Comparison of ENCODE assay signal across 21 cellular contexts in the genomic region with DNA sequence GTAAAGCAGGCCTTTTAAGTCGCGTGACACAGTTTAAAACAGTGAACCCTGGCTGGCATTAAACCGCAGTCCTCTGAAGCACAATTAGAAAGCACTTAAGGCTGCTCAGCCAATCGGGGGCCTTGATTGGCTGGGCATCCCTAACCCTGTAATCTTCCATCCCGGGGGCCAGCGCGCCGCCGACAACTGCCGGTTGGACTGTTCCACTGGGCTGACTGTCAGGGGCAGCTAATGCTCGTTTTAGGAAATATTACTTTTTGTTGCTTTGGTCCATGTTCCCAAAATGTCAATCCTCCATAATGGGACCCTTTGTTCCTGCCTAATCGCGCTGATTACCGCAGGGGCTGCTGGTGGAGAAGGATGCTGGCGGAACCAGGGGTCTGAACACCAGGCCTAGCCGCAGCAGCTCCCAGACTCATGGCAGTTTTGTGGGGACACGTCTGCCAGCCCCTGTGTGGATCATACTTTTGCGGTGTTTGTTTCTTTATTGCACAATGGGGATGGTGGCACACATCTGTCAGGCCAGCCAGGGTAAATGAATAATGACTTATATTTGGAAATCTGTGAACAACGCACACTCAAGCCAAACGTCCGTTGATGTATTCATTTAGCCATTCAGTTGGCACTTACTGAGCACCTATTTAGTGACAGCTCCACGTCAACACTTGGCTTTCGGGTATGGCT.
A peak's percentile ranks its signal among the peaks of the same experiment; 100 is the strongest.
DNase-seq lines count a peak whose midpoint lies in the region; TF ChIP-seq lines count a peak whose summit lies in the region.
"Had no signal": no experiment of that assay in that cellular context is flagged by ENCODE, and none has a peak within 500 bp of the region (broad histone marks: within the 10 kb centered on the region; RNA-seq: fewer than 3 reads in every experiment).

No MANE protein-coding gene starts in this region.

- no peak overlapping the region for H3K4me3 ChIP-seq in testis
- no peak overlapping the region for H3K4me3 ChIP-seq in sigmoid colon
- H3K4me3 ChIP-seq: HAP-1, MG63 had no signal

- DNase-seq in NCI-H82 (lab: John Stamatoyannopoulos, UW) (peak; percentile 34), NCI-H82 treated with DMSO at 0.1 percent for 48 hours (lab: John Stamatoyannopoulos, UW; ENCODE audit: unreplicated experiment) (no peak), NCI-H524 treated with DMSO at 0.1 percent for 48 hours (lab: John Stamatoyannopoulos, UW) (peak; percentile 20), foreskin melanocyte (peak; percentile 43), testis (peak; percentile 9), sigmoid colon (no peak), NCI-H1930 (lab: John Stamatoyannopoulos, UW) (no peak), GM19238 (ENCODE audit: insufficient read length, low spot score) (no peak)
- DNase-seq: activated CD4-positive, alpha-beta T cell treated with anti-CD3 and anti-CD28 coated beads for 36 hours; BE2C; Caco-2; dermis blood vessel endothelial cell; foreskin fibroblast; IMR-90; MG63; NCI-H2081 treated with DMSO at 0.1 percent for 48 hours; RPMI8226; small intestine; stimulated activated CD4-positive, alpha-beta T cell treated with anti-CD3 and anti-CD28 coated beads, Interleukin-4, amount 100 ng/mL, for 24 hours had no signal

- TF ChIP-seq EP300 in sigmoid colon (IDR thresholded peaks at IDR 0.05) = no peak

- H3K27ac ChIP-seq in testis (no peak overlapping the region), sigmoid colon (no peak overlapping the region)
- H3K27ac ChIP-seq: 22Rv1 had no signal

- TF ChIP-seq POLR2A in testis (IDR thresholded peaks at IDR 0.05) = no peak
- TF ChIP-seq POLR2A in sigmoid colon (IDR thresholded peaks at IDR 0.05) = no peak

- H3K27me3 ChIP-seq in testis (no peaks in the 10 kb centered on the region), sigmoid colon (peaks cover 0 to 8% (median 0%) of the 10 kb centered on the region in 3 donors)
- H3K27me3 ChIP-seq: MG63 had no signal

- H3K9me3 ChIP-seq in testis (no peaks in the 10 kb centered on the region), sigmoid colon (no peaks in the 10 kb centered on the region)
- H3K9me3 ChIP-seq: BE2C, Caco-2, HAP-1, MG63 had no signal

- H3K36me3 ChIP-seq in testis (ENCODE audit: low read depth, missing control alignments) (no peaks in the 10 kb centered on the region), sigmoid colon (no peaks in the 10 kb centered on the region)
- H3K36me3 ChIP-seq: BE2C, HAP-1, MG63 had no signal

- intact Hi-C loops in testis (cut with DNase I; ENCODE audit: low total_unique reads) = no loop called here
- intact Hi-C loops in sigmoid colon (cut with DNase I) = no loop called here

- 77 to 84% methylated on average over 23 of the region's 23 CpGs for WGBS in testis, 2 donors
- 75 to 87% methylated on average over 23 of the region's 23 CpGs for WGBS in sigmoid colon, 2 donors

- H3K4me1 ChIP-seq in testis = no peaks in the 10 kb centered on the region
- H3K4me1 ChIP-seq in sigmoid colon = peaks cover 0 to 10% (median 0%) of the 10 kb centered on the region in 4 donors
- H3K4me1 ChIP-seq: BE2C, Caco-2, HAP-1 had no signal

- no peak for TF ChIP-seq CTCF in testis (IDR thresholded peaks at IDR 0.05)
- TF ChIP-seq CTCF in sigmoid colon (IDR thresholded peaks at IDR 0.05) = no peak

Comparison
In these comparisons a context has a peak if more than half of its experiments do, and no peak if none do; other contexts are left out.
1. DNase-seq: peak in NCI-H82 (single experiment), NCI-H524 treated with DMSO at 0.1 percent for 48 hours (single experiment), foreskin melanocyte (single experiment) and testis (single experiment); none in NCI-H82 treated with DMSO at 0.1 percent for 48 hours (single experiment), sigmoid colon (single experiment), NCI-H1930 (0 of 2) and GM19238 (single experiment).